19 cellular contexts compared by ENCODE assay signal in the genomic region with DNA sequence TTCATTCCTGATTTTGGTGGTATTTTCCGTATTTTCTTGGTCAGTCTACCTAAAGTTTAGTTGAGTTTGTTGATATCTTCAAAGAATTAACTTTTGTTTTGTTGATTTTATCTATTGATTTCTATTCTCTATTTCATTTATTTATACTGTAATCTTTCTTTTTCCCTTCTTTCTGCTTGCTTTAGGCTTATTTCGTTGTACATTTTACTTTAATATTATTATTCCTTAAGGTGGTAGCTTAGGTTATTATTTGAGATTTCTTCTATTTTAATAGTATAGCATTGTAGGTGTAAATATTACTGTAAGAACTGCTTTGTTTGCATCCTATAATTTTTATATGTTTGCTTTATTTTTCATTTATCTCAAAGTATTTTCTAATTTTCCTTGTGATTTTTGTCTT. TPM values are rescaled to one million over a fixed set of nuclear protein-coding genes. Genes with fewer than 3 reads are reported as not detected.
DNase-seq lines count a peak whose midpoint lies in the region; ATAC-seq, FAIRE-seq and TF ChIP-seq lines count a peak whose summit lies in the region.
"Had no signal": no experiment of that assay in that cellular context is flagged by ENCODE, and none has a peak within 500 bp of the region (broad histone marks: within the 10 kb centered on the region; RNA-seq: fewer than 3 reads in every experiment).

No MANE protein-coding gene starts in this region.

- H3K27me3 ChIP-seq in GM12878 (replicated peaks in 1 of 2; ENCODE audit: control insufficient read depth in 2 of 2, insufficient read depth in 2 of 2, low read length in 1 of 2) (no peaks in the 10 kb centered on the region; a peak in 1 of 4 replicates), right atrium auricular region (no peaks in the 10 kb centered on the region), pancreas (no peaks in the 10 kb centered on the region)
- H3K27me3 ChIP-seq: BLaER1 treated with 17β-estradiol and CSF1 and Interleukin-3, amounts not matched to agents 10 nM and 100 nM had no signal

- WGBS in GM12878 (ENCODE audit: insufficient coverage, insufficient replicate concordance, low lambda C conversion rate, missing lambda C conversion rate) = 63% methylated on average over 2 of the region's 2 CpGs
- WGBS in pancreas, 2 donors = 89 to 91% methylated on average over 2 of the region's 2 CpGs

- CTCF ChIA-PET in GM12878 (lab: Yijun Ruan, JAX) = interaction anchor here (0.8 to 7.8 kb wide), 5 partner anchors 8 to 134 kb away, joined by 3 to 67 read pairs (median 5); no protein-coding TSS in a partner anchor

- H3K9ac ChIP-seq in GM12878 (ENCODE audit: control insufficient read depth, insufficient read depth, low read length) = no peak overlapping the region
- H3K9ac ChIP-seq: BLaER1 treated with 17β-estradiol and CSF1 and Interleukin-3, amounts not matched to agents 10 nM and 100 nM had no signal

- RAD21 ChIA-PET in GM12878 (lab: Charles Lee; ENCODE audit: unreplicated experiment) = no interaction called here

- intact Hi-C loops in GM12878 (cut with micrococcal nuclease; ENCODE audit: unreplicated experiment) = no loop called here
- intact Hi-C loops in pancreas (cut with DNase I) = no loop called here

- no peak overlapping the region for H3K4me2 ChIP-seq in GM12878 (ENCODE audit: control insufficient read depth, insufficient read depth)
- H3K4me2 ChIP-seq: BLaER1 treated with 17β-estradiol and CSF1 and Interleukin-3, amounts not matched to agents 10 nM and 100 nM had no signal

- TF ChIP-seq RAD21 in GM12878 (IDR thresholded peaks at IDR 0.05; ENCODE audit: insufficient read depth, low read depth, low read length) = no peak

- TF ChIP-seq EP300 in GM12878 (IDR thresholded peaks at IDR 0.05; ENCODE audit: borderline replicate concordance in 1 of 2, control insufficient read depth in 1 of 2, low read depth in 2 of 2, low read length in 2 of 2) = no peak

- no peak for DNase-seq in GM12878 (ENCODE audit: low read depth, low spot score)
- no peak for DNase-seq in frontal cortex (ENCODE audit: low spot score in 2 of 2)
- no peak for DNase-seq in right atrium auricular region (ENCODE audit: low spot score)
- DNase-seq in pancreas = no peak
- DNase-seq in NCI-H774 (lab: John Stamatoyannopoulos, UW) = no peak
- DNase-seq: 8988T; AML-193; Caco-2; Calu3; CD4-positive, alpha-beta T cell; CD8-positive, alpha-beta T cell; DMS79 treated with DMSO at 0.1 percent for 48 hours; GF-D8 had no signal

- POLR2A ChIA-PET in GM12878 (lab: Charles Lee) = no interaction called here

- H3K27ac ChIP-seq in GM12878 (ENCODE audit: control insufficient read depth, insufficient read depth) (no peak overlapping the region), right atrium auricular region (no peak overlapping the region), pancreas (no peak overlapping the region)
- H3K27ac ChIP-seq: BLaER1 treated with 17β-estradiol and CSF1 and Interleukin-3, amounts not matched to agents 10 nM and 100 nM; C4-2B had no signal

- FAIRE-seq in GM12878 (lab: Jason Lieb, UNC) (no peak), frontal cortex (lab: Jason Lieb, UNC) (peak; percentile 36), pancreas (lab: Jason Lieb, UNC) (no peak)
- FAIRE-seq: A204.1, D721Med, GM12892 had no signal

- H3K4me1 ChIP-seq in GM12878 (ENCODE audit: control insufficient read depth, insufficient read depth, low read length) (no peaks in the 10 kb centered on the region), right atrium auricular region (no peaks in the 10 kb centered on the region), pancreas (no peaks in the 10 kb centered on the region)
- H3K4me1 ChIP-seq: Caco-2 had no signal

- H3K36me3 ChIP-seq in GM12878 (ENCODE audit: control insufficient read depth in 2 of 2, insufficient read depth in 2 of 2, low read length in 1 of 2) = no peaks in the 10 kb centered on the region
- no peaks in the 10 kb centered on the region for H3K36me3 ChIP-seq in right atrium auricular region
- no peaks in the 10 kb centered on the region for H3K36me3 ChIP-seq in pancreas
- H3K36me3 ChIP-seq: BLaER1 treated with 17β-estradiol and CSF1 and Interleukin-3, amounts not matched to agents 10 nM and 100 nM had no signal

- H3K4me3 ChIP-seq in GM12878 (no peak overlapping the region), right atrium auricular region (no peak overlapping the region), pancreas (no peak overlapping the region)
- H3K4me3 ChIP-seq: BLaER1 treated with 17β-estradiol and CSF1 and Interleukin-3, amounts not matched to agents 10 nM and 100 nM had no signal

- TF ChIP-seq POLR2A in GM12878 (IDR thresholded peaks at IDR 0.05; ENCODE audit: low read depth, low read length) = no peak

- no peak overlapping the region for H2AFZ ChIP-seq in GM12878 (ENCODE audit: control insufficient read depth, low read depth, low read length)

- H3K79me2 ChIP-seq in GM12878 (ENCODE audit: control insufficient read depth, insufficient read depth, low read length) = no peaks in the 10 kb centered on the region

- H3K9me3 ChIP-seq in GM12878 (replicated peaks; ENCODE audit: control insufficient read depth, insufficient read depth, low read length) (no peaks in the 10 kb centered on the region), right atrium auricular region (no peaks in the 10 kb centered on the region), pancreas (no peaks in the 10 kb centered on the region)
- H3K9me3 ChIP-seq: BLaER1 treated with 17β-estradiol and CSF1 and Interleukin-3, amounts not matched to agents 10 nM and 100 nM; Caco-2 had no signal

- BruUV-seq in GM12878 (replicated peaks; lab: Mats Ljungman, UMichigan) = no TSS peak

- TF ChIP-seq CTCF in GM12878 (IDR thresholded peaks at IDR 0.05 in 2 of 3, conservative IDR thresholded peaks at IDR 0.05 in 1 of 3; ENCODE audit: control insufficient read depth in 2 of 3, extremely low read depth in 1 of 3, insufficient read depth in 1 of 3, low read depth in 3 of 3, low read length in 3 of 3) (no peak), right atrium auricular region (IDR thresholded peaks at IDR 0.05) (no peak), pancreas (IDR thresholded peaks at IDR 0.05) (no peak)

- ATAC-seq in GM12878 (no peak), pancreas (no peak)
- ATAC-seq: CD8-positive, alpha-beta T cell had no signal

- SMC1A ChIA-PET in GM12878 (lab: Charles Lee; ENCODE audit: uncharacterized antibody, unreplicated experiment) = interaction anchor here (0.7 to 6.5 kb wide), 4 partner anchors 44 to 62 kb away, joined by 3 to 34 read pairs (median 3); no protein-coding TSS in a partner anchor

- no peaks in the 10 kb centered on the region for H4K20me1 ChIP-seq in GM12878 (ENCODE audit: control insufficient read depth, insufficient read depth)
- H4K20me1 ChIP-seq: BLaER1 treated with 17β-estradiol and CSF1 and Interleukin-3, amounts not matched to agents 10 nM and 100 nM had no signal

- in situ Hi-C loops in GM12878 (cut with MboI) = no loop called here

TF ChIP-seq in GM12878, 131 proteins besides CTCF, POLR2A, EP300 and RAD21:
- peak; percentile 73 for TF ChIP-seq BMI1 (IDR thresholded peaks at IDR 0.05; ENCODE audit: borderline replicate concordance)
- no peak for TF ChIP-seq PML (IDR thresholded peaks at IDR 0.05; ENCODE audit: low read length)

RNA-seq across cellular contexts. Expression of gene KLRF1, which starts 21.4 kb away (rescaled TPM):
- total RNA-seq in GM12878 (2013; cell fraction: nucleolus; rRNA removed) = not detected in 2 replicates
- not detected in 2 replicates for total RNA-seq in GM12878 (2014; rRNA removed)
- total RNA-seq in GM12878 (2014; rRNA removed; fragmentation: Illumina TruSeq; extraction: Trizol) = 0.18 TPM in 1 of 2 replicates, not detected in the other
- total RNA-seq in GM12878 (2021) = not detected in 2 replicates
- polyA plus RNA-seq in GM12878 (2011; ENCODE audit: low read depth) = not detected
- 2.0 and 4.9 TPM in 2 replicates for polyA plus RNA-seq in GM12878 (2011; rRNA removed)
- 0.51 and 0.59 TPM in 2 replicates for polyA plus RNA-seq in GM12878 (2011; cell fraction: cytosol; rRNA removed)
- 1.5 and 2.0 TPM in 2 replicates for polyA plus RNA-seq in GM12878 (2011; cell fraction: nucleus; rRNA removed)
- 0.25 TPM in 1 of 2 replicates, not detected in the other for polyA plus RNA-seq in GM12878 (2012)
- polyA plus RNA-seq in GM12878 (2014; fragmentation: Illumina TruSeq; extraction: Trizol) = 0.13 TPM in 1 of 2 replicates, not detected in the other
- polyA plus RNA-seq in GM12878 (2014; fragmentation: Nextera tagmentation; extraction: Ambion mirVana) = under 1 TPM in 1 of 2 experiments, not detected in 1; 0.18 TPM
- polyA plus RNA-seq in GM12878 (2014; rRNA removed) = 0.27 TPM in 1 of 2 replicates, not detected in the other
- polyA plus RNA-seq in GM12878 (2016; fragmentation: Nextera tagmentation; extraction: Ambion mirVana) = not detected
- 0.88 TPM in 1 of 2 replicates, not detected in the other for polyA minus RNA-seq in GM12878 (2011; rRNA and poly(A)+ RNA removed)
- polyA minus RNA-seq in GM12878 (2011; cell fraction: cytosol; rRNA and poly(A)+ RNA removed) = not detected in 2 replicates
- 0.36 TPM in 1 of 2 replicates, not detected in the other for polyA minus RNA-seq in GM12878 (2011; cell fraction: nucleus; rRNA and poly(A)+ RNA removed)
- not detected for total RNA-seq in frontal cortex
- total RNA-seq in right atrium auricular region = under 1 TPM in 1 of 2 donors, not detected in 1; 0.47 TPM
- total RNA-seq in pancreas = under 1 TPM in 5 of 6 donors, not detected in 1; 0.28 to 0.76 (median 0.35) TPM
- 1 to 10 TPM in 1 of 2 donors, under 1 TPM in 1; 0.84 to 2.1 TPM for polyA plus RNA-seq in pancreas
- total RNA-seq: Caco-2, Calu3 had no signal
- polyA plus RNA-seq: BJ had no signal

RNA-seq across cellular contexts. Expression of gene CD69, which starts 45.2 kb away (rescaled TPM):
- total RNA-seq in GM12878 (2013; cell fraction: nucleolus; rRNA removed) = 224 and 241 TPM in 2 replicates
- 15.0 and 23.3 TPM in 2 replicates for total RNA-seq in GM12878 (2014; rRNA removed)
- total RNA-seq in GM12878 (2014; rRNA removed; fragmentation: Illumina TruSeq; extraction: Trizol) = 18.2 and 21.8 TPM in 2 replicates
- 10.8 and 12.4 TPM in 2 replicates for total RNA-seq in GM12878 (2021)
- polyA plus RNA-seq in GM12878 (2011; ENCODE audit: low read depth) = 20.1 TPM
- 156 and 338 TPM in 2 replicates for polyA plus RNA-seq in GM12878 (2011; rRNA removed)
- polyA plus RNA-seq in GM12878 (2011; cell fraction: cytosol; rRNA removed) = 40.2 and 51.7 TPM in 2 replicates
- 75.4 and 142 TPM in 2 replicates for polyA plus RNA-seq in GM12878 (2011; cell fraction: nucleus; rRNA removed)
- polyA plus RNA-seq in GM12878 (2012) = 23.3 and 64.7 TPM in 2 replicates
- polyA plus RNA-seq in GM12878 (2014; fragmentation: Illumina TruSeq; extraction: Trizol) = 10.3 and 22.3 TPM in 2 replicates
- 10 to 100 TPM; 32.9 to 55.7 TPM for polyA plus RNA-seq in GM12878 (2014; fragmentation: Nextera tagmentation; extraction: Ambion mirVana)
- 7.9 and 15.0 TPM in 2 replicates for polyA plus RNA-seq in GM12878 (2014; rRNA removed)
- polyA plus RNA-seq in GM12878 (2016; fragmentation: Nextera tagmentation; extraction: Ambion mirVana) = 1 to 10 TPM; 7.3 to 8.0 TPM
- polyA minus RNA-seq in GM12878 (2011; rRNA and poly(A)+ RNA removed) = 172 and 240 TPM in 2 replicates
- 37.4 and 42.2 TPM in 2 replicates for polyA minus RNA-seq in GM12878 (2011; cell fraction: cytosol; rRNA and poly(A)+ RNA removed)
- 166 and 176 TPM in 2 replicates for polyA minus RNA-seq in GM12878 (2011; cell fraction: nucleus; rRNA and poly(A)+ RNA removed)
- total RNA-seq in frontal cortex = not detected
- total RNA-seq in right atrium auricular region = 1 to 10 TPM; 1.7 to 2.6 TPM
- total RNA-seq in pancreas = 1 to 10 TPM in 2 of 6 donors, under 1 TPM in 4; 0.12 to 1.9 (median 0.76) TPM
- polyA plus RNA-seq in pancreas = under 1 TPM; 0.23 to 0.31 TPM
- total RNA-seq: Caco-2 had no signal
- polyA plus RNA-seq: BJ had no signal
